In the genomic region with DNA sequence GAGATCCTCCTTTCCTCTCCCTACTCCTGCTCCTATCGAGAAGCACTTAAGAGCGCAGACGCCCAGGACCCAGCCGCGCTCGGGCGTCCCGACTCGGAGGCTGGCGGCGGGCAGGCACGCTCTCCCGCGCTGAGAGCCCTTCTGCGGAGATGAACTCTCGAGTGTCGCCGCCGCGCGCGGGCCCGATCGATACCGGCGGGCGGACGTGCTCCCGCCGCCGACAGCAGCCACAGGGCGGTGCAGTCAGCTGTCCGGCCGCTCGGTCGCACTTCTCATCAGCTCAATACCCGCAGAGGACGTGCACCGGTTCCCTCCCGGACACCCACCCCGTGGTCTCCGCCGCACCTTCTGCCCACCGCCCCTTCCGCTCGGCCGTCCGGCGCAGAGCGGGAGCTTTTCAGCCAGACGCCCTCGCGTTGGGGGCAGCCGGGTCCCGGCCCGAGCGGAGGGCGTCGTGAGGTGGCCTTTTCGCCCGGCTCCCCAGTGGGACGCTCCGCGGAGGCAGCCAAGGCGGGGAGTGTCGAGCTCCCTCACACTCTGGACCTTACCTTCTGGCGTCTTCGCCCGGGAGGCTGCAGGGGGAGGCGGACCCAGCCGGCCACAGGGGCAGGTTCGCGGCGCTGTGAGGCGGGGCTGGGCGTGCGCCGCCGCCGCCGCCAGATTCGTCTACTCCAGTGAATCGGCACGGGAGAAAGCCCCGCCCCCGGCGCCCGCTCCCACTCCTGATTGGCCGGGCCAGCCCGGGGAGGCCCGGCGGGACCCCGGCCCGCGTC, we compare ENCODE assay signal across 8 cellular contexts. TPM values are rescaled to one million over a fixed set of nuclear protein-coding genes. Genes with fewer than 3 reads are reported as not detected.
A peak's percentile ranks its signal among the peaks of the same experiment; 100 is the strongest.
DNase-seq lines count a peak whose midpoint lies in the region; ATAC-seq and TF ChIP-seq lines count a peak whose summit lies in the region.

No MANE protein-coding gene starts in this region.

- under 1% methylated on average over 95 of the region's 95 CpGs for WGBS in HUES64

- CTCF ChIA-PET in activated naive CD4-positive, alpha-beta T cell treated with anti-CD3 and anti-CD28 coated beads for 36 hours (lab: Charles Lee): interaction anchor here (1.3 kb wide), 1 partner anchor 284 kb away, joined by 3 read pairs; no protein-coding TSS in a partner anchor

- H3K9ac ChIP-seq in HUES64 (ENCODE audit: low read depth, low read length): 0 out of 2 replicates have a peak overlapping the region, but pooled peaks have one; percentile 2
- no peak overlapping the region for H3K9ac ChIP-seq in parathyroid adenoma

- peak overlapping the region; percentile 97 for H2AFZ ChIP-seq in parathyroid adenoma

- H3K4me1 ChIP-seq in HUES64 (ENCODE audit: insufficient read depth, low read length): no peaks in the 10 kb centered on the region
- H3K4me1 ChIP-seq in parathyroid adenoma: no peaks in the 10 kb centered on the region
- H3K4me1 ChIP-seq in uterus: peaks cover 0 to 22% of the 10 kb centered on the region in 2 donors

- no peak for TF ChIP-seq POLR2A in uterus (IDR thresholded peaks at IDR 0.05)

- peak overlapping the region; percentile 73 for H3K4me3 Mint-ChIP-seq in activated naive CD4-positive, alpha-beta T cell treated with anti-CD3 and anti-CD28 coated beads for 36 hours

- peaks cover 96% of the 10 kb centered on the region for H3K27me3 ChIP-seq in HUES64 (ENCODE audit: insufficient read depth, low read length)
- H3K27me3 ChIP-seq in parathyroid adenoma (ENCODE audit: control insufficient read depth, insufficient read depth, low read length): peaks cover 10% of the 10 kb centered on the region
- peaks cover 22 to 23% of the 10 kb centered on the region in 2 donors for H3K27me3 ChIP-seq in uterus

- H3K79me2 ChIP-seq in parathyroid adenoma: no peaks in the 10 kb centered on the region

- H3K36me3 ChIP-seq in HUES64 (ENCODE audit: insufficient read depth, low read length) (no peaks in the 10 kb centered on the region), parathyroid adenoma (ENCODE audit: control insufficient read depth, insufficient read depth, low read length) (no peaks in the 10 kb centered on the region), uterus (no peaks in the 10 kb centered on the region)

- H3K4me3 ChIP-seq in HUES64 (ENCODE audit: low read length) (peak overlapping the region; percentile 73), parathyroid adenoma (ENCODE audit: low read depth, low read length) (no peak overlapping the region), uterus (peak overlapping the region; percentile 1 to 31)

- H3K36me3 Mint-ChIP-seq in activated naive CD4-positive, alpha-beta T cell treated with anti-CD3 and anti-CD28 coated beads for 36 hours (ENCODE audit: low read depth): no peaks in the 10 kb centered on the region

- H3K4me1 Mint-ChIP-seq in activated naive CD4-positive, alpha-beta T cell treated with anti-CD3 and anti-CD28 coated beads for 36 hours (ENCODE audit: low read depth): peaks cover 10% of the 10 kb centered on the region

- ATAC-seq in GM21526 (IDR thresholded peaks at IDR 0.05; ENCODE audit: low FRiP score, unreplicated experiment): peak; percentile 81

- peak; percentile 65 for DNase-seq in DMS153 (lab: John Stamatoyannopoulos, UW)
- DNase-seq in RPMI8226: peak; percentile 34
- peak; percentile 61 for DNase-seq in activated naive CD4-positive, alpha-beta T cell treated with anti-CD3 and anti-CD28 coated beads for 36 hours
- peak; percentile 55 to 93 (median 81) for DNase-seq in head of caudate nucleus
- DNase-seq in uterus: no peak

- TF ChIP-seq CTCF in parathyroid adenoma (IDR thresholded peaks at IDR 0.05) (no peak), uterus (IDR thresholded peaks at IDR 0.05) (no peak)

- no peak overlapping the region for H3K27ac ChIP-seq in HUES64 (ENCODE audit: low read depth, low read length)
- H3K27ac ChIP-seq in parathyroid adenoma: peak overlapping the region; percentile 76
- no peak overlapping the region for H3K27ac ChIP-seq in uterus

- H3K27ac Mint-ChIP-seq in activated naive CD4-positive, alpha-beta T cell treated with anti-CD3 and anti-CD28 coated beads for 36 hours: no peak overlapping the region

- H3K9me3 ChIP-seq in HUES64 (ENCODE audit: insufficient read depth, low read depth, low read length) (no peaks in the 10 kb centered on the region), parathyroid adenoma (ENCODE audit: control insufficient read depth, low read length) (no peaks in the 10 kb centered on the region), uterus (no peaks in the 10 kb centered on the region)

- peaks cover 62% of the 10 kb centered on the region for H3K27me3 Mint-ChIP-seq in activated naive CD4-positive, alpha-beta T cell treated with anti-CD3 and anti-CD28 coated beads for 36 hours (ENCODE audit: low read depth)

- intact Hi-C loops in activated naive CD4-positive, alpha-beta T cell treated with anti-CD3 and anti-CD28 coated beads for 36 hours (cut with micrococcal nuclease): loop anchor here (1.0 to 10.0 kb wide), 5 partner anchors 95 to 293 kb away; a partner anchor contains a TSS
- intact Hi-C loops in head of caudate nucleus (cut with DNase I) (no loop called here), uterus (cut with DNase I; ENCODE audit: low total_unique reads) (no loop called here)

- no peaks in the 10 kb centered on the region for H3K9me3 Mint-ChIP-seq in activated naive CD4-positive, alpha-beta T cell treated with anti-CD3 and anti-CD28 coated beads for 36 hours

- H3K4me2 ChIP-seq in parathyroid adenoma (ENCODE audit: low read length): peak overlapping the region; percentile 60

RNA-seq across cellular contexts. Expression of a gene that starts 0.4 kb away (rescaled TPM):
- polyA plus RNA-seq in HUES64 (2013, experiment 1 of 2): not detected
- not detected for polyA plus RNA-seq in HUES64 (2013, experiment 2 of 2)
- not detected for total RNA-seq in activated naive CD4-positive, alpha-beta T cell treated with anti-CD3 and anti-CD28 coated beads for 36 hours
- under 1 TPM in 1 of 4 donors, not detected in 3; 0.07 TPM for total RNA-seq in uterus

Comparison
In these comparisons a context has a peak if more than half of its experiments do, and no peak if none do; other contexts are left out.
1. DNase-seq: peak in DMS153 (single experiment), RPMI8226 (single experiment), activated naive CD4-positive, alpha-beta T cell treated with anti-CD3 and anti-CD28 coated beads for 36 hours (single experiment) and head of caudate nucleus (42 of 42); none in uterus (0 of 2).